In the genomic region with DNA sequence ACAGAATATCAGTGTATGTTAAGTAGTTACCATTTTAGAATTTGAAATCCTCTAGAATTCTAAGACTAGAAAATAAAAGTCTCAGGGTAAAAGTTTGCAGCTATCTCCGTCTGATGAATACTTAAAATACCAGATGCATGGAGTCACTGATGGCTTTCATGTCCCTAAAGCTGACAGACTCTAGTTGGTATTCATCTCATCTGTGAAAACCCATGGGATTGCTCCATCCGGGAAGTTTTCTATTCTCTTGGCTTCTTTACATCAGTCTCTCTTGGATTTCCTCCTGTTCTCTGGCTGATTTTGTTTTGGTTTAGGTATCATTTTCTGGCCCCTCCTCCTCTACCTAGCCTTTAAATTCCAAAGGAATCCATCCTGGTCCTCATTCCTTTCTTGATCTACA, we compare ENCODE assay signal across 1 cellular context.
TF ChIP-seq lines count a peak whose summit lies in the region.

No MANE protein-coding gene starts in this region.

TF ChIP-seq in GM23338, 12 proteins besides CTCF, POLR2A, EP300 and RAD21 (continued from another document):
- TF ChIP-seq, protein P1, sequence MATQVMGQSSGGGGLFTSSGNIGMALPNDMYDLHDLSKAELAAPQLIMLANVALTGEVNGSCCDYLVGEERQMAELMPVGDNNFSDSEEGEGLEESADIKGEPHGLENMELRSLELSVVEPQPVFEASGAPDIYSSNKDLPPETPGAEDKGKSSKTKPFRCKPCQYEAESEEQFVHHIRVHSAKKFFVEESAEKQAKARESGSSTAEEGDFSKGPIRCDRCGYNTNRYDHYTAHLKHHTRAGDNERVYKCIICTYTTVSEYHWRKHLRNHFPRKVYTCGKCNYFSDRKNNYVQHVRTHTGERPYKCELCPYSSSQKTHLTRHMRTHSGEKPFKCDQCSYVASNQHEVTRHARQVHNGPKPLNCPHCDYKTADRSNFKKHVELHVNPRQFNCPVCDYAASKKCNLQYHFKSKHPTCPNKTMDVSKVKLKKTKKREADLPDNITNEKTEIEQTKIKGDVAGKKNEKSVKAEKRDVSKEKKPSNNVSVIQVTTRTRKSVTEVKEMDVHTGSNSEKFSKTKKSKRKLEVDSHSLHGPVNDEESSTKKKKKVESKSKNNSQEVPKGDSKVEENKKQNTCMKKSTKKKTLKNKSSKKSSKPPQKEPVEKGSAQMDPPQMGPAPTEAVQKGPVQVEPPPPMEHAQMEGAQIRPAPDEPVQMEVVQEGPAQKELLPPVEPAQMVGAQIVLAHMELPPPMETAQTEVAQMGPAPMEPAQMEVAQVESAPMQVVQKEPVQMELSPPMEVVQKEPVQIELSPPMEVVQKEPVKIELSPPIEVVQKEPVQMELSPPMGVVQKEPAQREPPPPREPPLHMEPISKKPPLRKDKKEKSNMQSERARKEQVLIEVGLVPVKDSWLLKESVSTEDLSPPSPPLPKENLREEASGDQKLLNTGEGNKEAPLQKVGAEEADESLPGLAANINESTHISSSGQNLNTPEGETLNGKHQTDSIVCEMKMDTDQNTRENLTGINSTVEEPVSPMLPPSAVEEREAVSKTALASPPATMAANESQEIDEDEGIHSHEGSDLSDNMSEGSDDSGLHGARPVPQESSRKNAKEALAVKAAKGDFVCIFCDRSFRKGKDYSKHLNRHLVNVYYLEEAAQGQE (IDR thresholded peaks at IDR 0.05; ENCODE audit: unreplicated experiment), result no peak
- TF ChIP-seq STAT1 (IDR thresholded peaks at IDR 0.05; ENCODE audit: unreplicated experiment) (no peak), ZNF114 (CRISPR knock-in tag; IDR thresholded peaks at IDR 0.05) (no peak), JUNB (IDR thresholded peaks at IDR 0.05; ENCODE audit: unreplicated experiment) (no peak), ZNF331 (CRISPR knock-in tag; IDR thresholded peaks at IDR 0.05; ENCODE audit: low read depth) (no peak), POLR2AphosphoS5 (IDR thresholded peaks at IDR 0.05; ENCODE audit: low read depth) (no peak), ETS1 (IDR thresholded peaks at IDR 0.05) (no peak)
TF ChIP-seq in GM23338: peak in this region for 0.
